22 cellular contexts compared by ENCODE assay signal in the genomic region with DNA sequence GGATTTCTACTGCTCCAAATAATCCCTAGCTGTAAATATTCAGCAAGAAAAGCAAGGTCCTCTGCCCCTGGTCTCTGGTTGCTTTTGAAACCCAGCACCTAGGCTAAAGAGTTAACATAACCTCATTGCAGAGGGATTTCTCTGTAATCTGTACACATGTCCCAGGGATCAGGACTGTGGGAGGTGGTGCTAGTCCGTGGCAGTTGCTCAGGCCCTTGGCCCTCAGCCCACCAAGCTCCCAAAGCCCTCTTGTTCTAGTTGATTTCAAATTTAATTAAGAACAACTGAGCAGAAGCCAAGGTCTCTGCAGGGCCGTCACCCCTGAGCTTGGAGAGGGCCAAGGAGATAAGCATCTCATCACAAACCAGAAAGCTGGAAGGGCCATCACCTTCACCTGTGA.
DNase-seq lines count a peak whose midpoint lies in the region; ATAC-seq and TF ChIP-seq lines count a peak whose summit lies in the region.
"Had no signal": no experiment of that assay in that cellular context is flagged by ENCODE, and none has a peak within 500 bp of the region (broad histone marks: within the 10 kb centered on the region; RNA-seq: fewer than 3 reads in every experiment).

No MANE protein-coding gene starts in this region.

- H3K4me3 ChIP-seq in SK-N-SH (ENCODE audit: low read depth in 2 of 2, low read length in 1 of 2) (no peak overlapping the region), retinal pigment epithelial cell (ENCODE audit: low read length) (no peak overlapping the region)
- H3K4me3 ChIP-seq: GM23338, MG63 had no signal

- H4K20me1 ChIP-seq in SK-N-SH (ENCODE audit: insufficient read depth) = no peaks in the 10 kb centered on the region

- TF ChIP-seq CTCF in SK-N-SH (IDR thresholded peaks at IDR 0.05) (no peak), retinal pigment epithelial cell (conservative IDR thresholded peaks at IDR 0.05; ENCODE audit: low read depth, low read length) (no peak)

- no peak for TF ChIP-seq EP300 in SK-N-SH (IDR thresholded peaks at IDR 0.05; ENCODE audit: borderline replicate concordance in 1 of 2, low read depth in 1 of 2, low read length in 1 of 2)

- CTCF ChIA-PET in SK-N-SH (lab: Yijun Ruan, JAX) = interaction anchor here (0.8 to 2.0 kb wide), 5 partner anchors 10 to 238 kb away, joined by 3 to 7 read pairs (median 3); no protein-coding TSS in a partner anchor

- TF ChIP-seq RAD21 in SK-N-SH (IDR thresholded peaks at IDR 0.05; ENCODE audit: low read length) = no peak

- no peak overlapping the region for H3K27ac ChIP-seq in SK-N-SH (ENCODE audit: low read depth in 2 of 2, low read length in 1 of 2)
- H3K27ac ChIP-seq: RWPE1 had no signal

- POLR2A ChIA-PET in SK-N-SH (lab: Yijun Ruan, JAX) = interaction anchor here (1.2 kb wide), 1 partner anchor 14 kb away, joined by 3 read pairs; no protein-coding TSS in a partner anchor

- H3K9me3 ChIP-seq in SK-N-SH = no peaks in the 10 kb centered on the region
- H3K9me3 ChIP-seq: MG63 had no signal

- no peak overlapping the region for H2AFZ ChIP-seq in SK-N-SH (ENCODE audit: low read depth)
- H2AFZ ChIP-seq: GM23338 had no signal

- no peak overlapping the region for H3K9ac ChIP-seq in SK-N-SH

- H3K36me3 ChIP-seq in SK-N-SH (replicated peaks in 1 of 2; ENCODE audit: control insufficient read depth in 1 of 2, insufficient read depth in 2 of 2, low read length in 1 of 2) = no peaks in the 10 kb centered on the region
- H3K36me3 ChIP-seq: MG63 had no signal

- no peak overlapping the region for H3K4me2 ChIP-seq in SK-N-SH
- H3K4me2 ChIP-seq: GM23338 had no signal

- ATAC-seq in SK-N-SH treated with all-trans-retinoic acid at 6 μM for 48 hours (no peak), left cardiac atrium (no peak), HG03025 (IDR thresholded peaks at IDR 0.05; ENCODE audit: low FRiP score, unreplicated experiment) (no peak)
- ATAC-seq: GM23338, Panc1 had no signal

- WGBS in SK-N-SH (ENCODE audit: low lambda C conversion rate) = 34% methylated on average over 2 of the region's 2 CpGs

- H3F3A ChIP-seq in SK-N-SH (replicated peaks; ENCODE audit: insufficient read depth) = no peaks in the 10 kb centered on the region

- peaks cover 7 to 8% of the 10 kb centered on the region in 2 experiments; a peak in 1 of 4 replicates for H3K4me1 ChIP-seq in SK-N-SH (ENCODE audit: control insufficient read depth in 1 of 2, insufficient read depth in 2 of 2, low read depth in 1 of 2, low read length in 1 of 2)

- no peak for DNase-seq in SK-N-SH
- DNase-seq in SK-N-DZ (ENCODE audit: low spot score) = peak; percentile 29
- peak; percentile 29 for DNase-seq in left cardiac atrium
- peak; percentile 93 for DNase-seq in retinal pigment epithelial cell (ENCODE audit: low read depth)
- DNase-seq in SIG-M5 (lab: John Stamatoyannopoulos, UW) = no peak
- DNase-seq in NCI-H69 (lab: John Stamatoyannopoulos, UW) = no peak
- DNase-seq: 8988T, ACHN, Calu3, HCEC 1CT, IMR-90, KG1, MG63, NCI-H1105 treated with DMSO at 0.1 percent for 48 hours, NCI-H146, NCI-H2029, NCI-H526 treated with DMSO at 0.1 percent for 48 hours had no signal

- H3K9me2 ChIP-seq in SK-N-SH = no peaks in the 10 kb centered on the region

- H3K79me2 ChIP-seq in SK-N-SH (ENCODE audit: insufficient read depth) = no peaks in the 10 kb centered on the region

- no peaks in the 10 kb centered on the region for H3K27me3 ChIP-seq in SK-N-SH (ENCODE audit: insufficient read depth)
- H3K27me3 ChIP-seq: MG63 had no signal

- intact Hi-C loops in left cardiac atrium (cut with DNase I) = no loop called here

TF ChIP-seq in SK-N-SH, 30 proteins besides CTCF, POLR2A, EP300 and RAD21:
- TF ChIP-seq GATA2 (CRISPR knock-in tag; IDR thresholded peaks at IDR 0.05) (peak; percentile 33; the same call in 1 of the 2 replicates), NFIC (IDR thresholded peaks at IDR 0.05; ENCODE audit: borderline replicate concordance) (no peak)

TF ChIP-seq in SK-N-SH treated with all-trans-retinoic acid at 6 μM for 48 hours, 23 proteins besides CTCF, POLR2A, EP300 and RAD21:
- no peak for TF ChIP-seq ESRRG (CRISPR knock-in tag; IDR thresholded peaks at IDR 0.05)
- TF ChIP-seq ZNF565 (CRISPR knock-in tag; conservative IDR thresholded peaks at IDR 0.05; ENCODE audit: low read depth) = no peak
- TF ChIP-seq ZC3H10 (CRISPR knock-in tag; IDR thresholded peaks at IDR 0.05) = no peak
- TF ChIP-seq ZFP3 (CRISPR knock-in tag; IDR thresholded peaks at IDR 0.05) = no peak
- TF ChIP-seq ZNF8 (CRISPR knock-in tag; IDR thresholded peaks at IDR 0.05) = no peak
- no peak for TF ChIP-seq OSR1 (CRISPR knock-in tag; IDR thresholded peaks at IDR 0.05)
- TF ChIP-seq, protein P1, sequence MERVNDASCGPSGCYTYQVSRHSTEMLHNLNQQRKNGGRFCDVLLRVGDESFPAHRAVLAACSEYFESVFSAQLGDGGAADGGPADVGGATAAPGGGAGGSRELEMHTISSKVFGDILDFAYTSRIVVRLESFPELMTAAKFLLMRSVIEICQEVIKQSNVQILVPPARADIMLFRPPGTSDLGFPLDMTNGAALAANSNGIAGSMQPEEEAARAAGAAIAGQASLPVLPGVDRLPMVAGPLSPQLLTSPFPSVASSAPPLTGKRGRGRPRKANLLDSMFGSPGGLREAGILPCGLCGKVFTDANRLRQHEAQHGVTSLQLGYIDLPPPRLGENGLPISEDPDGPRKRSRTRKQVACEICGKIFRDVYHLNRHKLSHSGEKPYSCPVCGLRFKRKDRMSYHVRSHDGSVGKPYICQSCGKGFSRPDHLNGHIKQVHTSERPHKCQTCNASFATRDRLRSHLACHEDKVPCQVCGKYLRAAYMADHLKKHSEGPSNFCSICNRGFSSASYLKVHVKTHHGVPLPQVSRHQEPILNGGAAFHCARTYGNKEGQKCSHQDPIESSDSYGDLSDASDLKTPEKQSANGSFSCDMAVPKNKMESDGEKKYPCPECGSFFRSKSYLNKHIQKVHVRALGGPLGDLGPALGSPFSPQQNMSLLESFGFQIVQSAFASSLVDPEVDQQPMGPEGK (CRISPR knock-in tag; IDR thresholded peaks at IDR 0.05; ENCODE audit: borderline replicate concordance) = no peak
- TF ChIP-seq, protein P2, sequence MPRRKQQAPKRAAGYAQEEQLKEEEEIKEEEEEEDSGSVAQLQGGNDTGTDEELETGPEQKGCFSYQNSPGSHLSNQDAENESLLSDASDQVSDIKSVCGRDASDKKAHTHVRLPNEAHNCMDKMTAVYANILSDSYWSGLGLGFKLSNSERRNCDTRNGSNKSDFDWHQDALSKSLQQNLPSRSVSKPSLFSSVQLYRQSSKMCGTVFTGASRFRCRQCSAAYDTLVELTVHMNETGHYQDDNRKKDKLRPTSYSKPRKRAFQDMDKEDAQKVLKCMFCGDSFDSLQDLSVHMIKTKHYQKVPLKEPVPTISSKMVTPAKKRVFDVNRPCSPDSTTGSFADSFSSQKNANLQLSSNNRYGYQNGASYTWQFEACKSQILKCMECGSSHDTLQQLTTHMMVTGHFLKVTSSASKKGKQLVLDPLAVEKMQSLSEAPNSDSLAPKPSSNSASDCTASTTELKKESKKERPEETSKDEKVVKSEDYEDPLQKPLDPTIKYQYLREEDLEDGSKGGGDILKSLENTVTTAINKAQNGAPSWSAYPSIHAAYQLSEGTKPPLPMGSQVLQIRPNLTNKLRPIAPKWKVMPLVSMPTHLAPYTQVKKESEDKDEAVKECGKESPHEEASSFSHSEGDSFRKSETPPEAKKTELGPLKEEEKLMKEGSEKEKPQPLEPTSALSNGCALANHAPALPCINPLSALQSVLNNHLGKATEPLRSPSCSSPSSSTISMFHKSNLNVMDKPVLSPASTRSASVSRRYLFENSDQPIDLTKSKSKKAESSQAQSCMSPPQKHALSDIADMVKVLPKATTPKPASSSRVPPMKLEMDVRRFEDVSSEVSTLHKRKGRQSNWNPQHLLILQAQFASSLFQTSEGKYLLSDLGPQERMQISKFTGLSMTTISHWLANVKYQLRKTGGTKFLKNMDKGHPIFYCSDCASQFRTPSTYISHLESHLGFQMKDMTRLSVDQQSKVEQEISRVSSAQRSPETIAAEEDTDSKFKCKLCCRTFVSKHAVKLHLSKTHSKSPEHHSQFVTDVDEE (CRISPR knock-in tag; IDR thresholded peaks at IDR 0.05) = no peak
- TF ChIP-seq GLIS3 (CRISPR knock-in tag; IDR thresholded peaks at IDR 0.05) = no peak
- no peak for TF ChIP-seq RARB (CRISPR knock-in tag; IDR thresholded peaks at IDR 0.05)
- no peak for TF ChIP-seq BACH2 (CRISPR knock-in tag; IDR thresholded peaks at IDR 0.05; ENCODE audit: borderline replicate concordance)
- no peak for TF ChIP-seq ZFP30 (CRISPR knock-in tag; IDR thresholded peaks at IDR 0.05)
- no peak for TF ChIP-seq ARNTL (CRISPR knock-in tag; IDR thresholded peaks at IDR 0.05; ENCODE audit: borderline replicate concordance, low read depth)

Comparison
In these comparisons a context has a peak if more than half of its experiments do, and no peak if none do; other contexts are left out.
1. DNase-seq: peak in SK-N-DZ (single experiment), left cardiac atrium (single experiment) and retinal pigment epithelial cell (single experiment); none in SK-N-SH (single experiment), SIG-M5 (single experiment) and NCI-H69 (single experiment).